Comparison of ENCODE assay signal across 10 cellular contexts in the genomic region with DNA sequence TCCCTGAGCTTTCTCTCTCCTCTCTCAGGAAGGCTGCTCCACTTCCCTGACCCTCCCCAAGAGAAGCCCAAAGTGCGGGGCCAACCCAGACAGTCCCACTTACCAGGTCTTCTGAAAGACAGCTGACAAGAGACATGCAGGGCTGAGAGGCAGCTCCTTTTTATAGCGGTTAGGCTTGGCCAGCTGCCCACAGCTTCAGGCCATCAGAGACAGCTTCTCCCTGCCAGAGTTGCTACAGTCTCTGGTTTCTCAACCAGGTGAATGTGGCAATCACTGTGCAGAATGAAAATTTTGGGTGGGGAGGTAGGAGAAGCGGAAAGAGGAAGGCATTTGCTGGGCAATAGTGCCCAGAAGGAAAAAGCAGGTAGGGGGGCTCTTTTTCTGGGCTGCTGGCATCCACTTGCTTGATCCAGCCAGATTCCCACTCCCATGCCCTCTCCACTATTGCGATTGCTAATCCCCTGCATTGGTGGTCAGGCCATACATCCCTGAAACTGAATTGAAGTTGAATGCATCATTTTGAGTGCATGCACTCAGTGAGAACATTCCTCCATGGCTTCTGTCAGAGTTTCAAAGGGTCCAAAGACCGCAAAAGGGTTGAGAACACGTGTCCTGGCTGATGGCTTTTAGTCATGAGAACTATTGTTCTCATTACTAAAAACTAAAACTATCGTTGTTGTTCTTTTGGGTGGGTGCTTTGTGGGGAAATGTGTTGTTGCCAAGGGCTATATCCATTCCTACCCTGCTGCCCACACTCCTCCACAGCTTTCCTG. TPM values are rescaled to one million over a fixed set of nuclear protein-coding genes. Genes with fewer than 3 reads are reported as not detected.
A peak's percentile ranks its signal among the peaks of the same experiment; 100 is the strongest.
DNase-seq lines count a peak whose midpoint lies in the region; ATAC-seq and TF ChIP-seq lines count a peak whose summit lies in the region.
"Had no signal": no experiment of that assay in that cellular context is flagged by ENCODE, and none has a peak within 500 bp of the region (broad histone marks: within the 10 kb centered on the region; RNA-seq: fewer than 3 reads in every experiment).

A gene (minus strand): TSS at position 136 of the 773 bp plus-strand sequence. CDS start 538 bp downstream, outside the sequence.

- H3K9me3 ChIP-seq in breast epithelium (no peaks in the 10 kb centered on the region), lower lobe of right lung (no peaks in the 10 kb centered on the region), upper lobe of left lung (no peaks in the 10 kb centered on the region)

- H3K27me3 ChIP-seq in breast epithelium (peaks cover 0 to 4% of the 10 kb centered on the region in 2 donors), lower lobe of right lung (ENCODE audit: low read depth) (peaks cover 7% of the 10 kb centered on the region), upper lobe of left lung (no peaks in the 10 kb centered on the region)

- no peak within 1 kb of the TSS for H3K27ac Mint-ChIP-seq in activated CD4-positive, alpha-beta T cell treated with anti-CD3 and anti-CD28 coated beads, Interleukin-2, amount 10 ng/mL, durations not matched to agents 7 days and 5 days

- no peak for TF ChIP-seq POLR2A in breast epithelium (IDR thresholded peaks at IDR 0.05)
- peak in 1 of 4 donors; percentile 56 for TF ChIP-seq POLR2A in upper lobe of left lung (IDR thresholded peaks at IDR 0.05)

- DNase-seq in NCI-H226 (peak; percentile 44), breast epithelium (ENCODE audit: low spot score in 2 of 2) (peak; percentile 63), lower lobe of right lung (peak; percentile 86), upper lobe of left lung (peak in 1 of 2 donors; percentile 84), AG20443 (ENCODE audit: low spot score) (no peak)
- DNase-seq in activated CD4-positive, alpha-beta T cell treated with anti-CD3 and anti-CD28 coated beads, Interleukin-2, amount 10 ng/mL, durations not matched to agents 7 days and 5 days: no peak
- DNase-seq in activated naive CD4-positive, alpha-beta T cell treated with anti-CD3 and anti-CD28 coated beads, Interleukin-2, amount 50 U/mL, for 16 hours: no peak
- DNase-seq: activated T-cell treated with anti-CD3 and anti-CD28 coated beads, Interleukin-2, amount 50 U/mL, for 48 hours; stimulated activated CD4-positive, alpha-beta T cell treated with anti-CD3 and anti-CD28 coated beads, Interleukin-4, amount 100 ng/mL, for 1 hour had no signal

- no peak within 1 kb of the TSS for H3K27ac ChIP-seq in breast epithelium
- peak within 1 kb of the TSS; percentile 24 for H3K27ac ChIP-seq in lower lobe of right lung
- peak within 1 kb of the TSS; percentile 73 to 81 (median 80) for H3K27ac ChIP-seq in upper lobe of left lung

- CTCF ChIA-PET in activated CD4-positive, alpha-beta T cell treated with anti-CD3 and anti-CD28 coated beads, Interleukin-2, amount 10 ng/mL, durations not matched to agents 7 days and 5 days (lab: Charles Lee): interaction anchor here (0.9 kb wide), 1 partner anchor 14 kb away, joined by 3 read pairs; no protein-coding TSS in a partner anchor

- peaks cover 8% of the 10 kb centered on the region for H3K27me3 Mint-ChIP-seq in activated CD4-positive, alpha-beta T cell treated with anti-CD3 and anti-CD28 coated beads, Interleukin-2, amount 10 ng/mL, durations not matched to agents 7 days and 5 days

- peak; percentile 62 to 65 for ATAC-seq in lower lobe of right lung
- ATAC-seq in upper lobe of left lung (ENCODE audit: low FRiP score in 2 of 2): peak; percentile 63 to 65

- POLR2A ChIA-PET in activated CD4-positive, alpha-beta T cell treated with anti-CD3 and anti-CD28 coated beads, Interleukin-2, amount 10 ng/mL, durations not matched to agents 7 days and 5 days (lab: Charles Lee): no interaction called here

- H3K9me3 Mint-ChIP-seq in activated CD4-positive, alpha-beta T cell treated with anti-CD3 and anti-CD28 coated beads, Interleukin-2, amount 10 ng/mL, durations not matched to agents 7 days and 5 days: no peaks in the 10 kb centered on the region

- peak in 1 of 4 donors; percentile 46 for TF ChIP-seq EP300 in upper lobe of left lung (IDR thresholded peaks at IDR 0.05)

- no peaks in the 10 kb centered on the region for H3K36me3 ChIP-seq in breast epithelium
- no peaks in the 10 kb centered on the region for H3K36me3 ChIP-seq in lower lobe of right lung
- no peaks in the 10 kb centered on the region for H3K36me3 ChIP-seq in upper lobe of left lung

- H3K36me3 Mint-ChIP-seq in activated CD4-positive, alpha-beta T cell treated with anti-CD3 and anti-CD28 coated beads, Interleukin-2, amount 10 ng/mL, durations not matched to agents 7 days and 5 days (ENCODE audit: low read depth): no peaks in the 10 kb centered on the region

- peaks cover 11% of the 10 kb centered on the region for H3K4me1 Mint-ChIP-seq in activated CD4-positive, alpha-beta T cell treated with anti-CD3 and anti-CD28 coated beads, Interleukin-2, amount 10 ng/mL, durations not matched to agents 7 days and 5 days

- TF ChIP-seq CTCF in breast epithelium (IDR thresholded peaks at IDR 0.05) (no peak), lower lobe of right lung (IDR thresholded peaks at IDR 0.05) (no peak), upper lobe of left lung (IDR thresholded peaks at IDR 0.05) (no peak)

- WGBS in upper lobe of left lung, 2 donors: 61 to 62% methylated on average over 7 of the region's 7 CpGs

- H3K4me3 ChIP-seq in breast epithelium (no peak within 1 kb of the TSS), lower lobe of right lung (peak within 1 kb of the TSS; percentile 39), upper lobe of left lung (peak within 1 kb of the TSS in 3 of 4 donors; percentile 20 to 40 (median 23))

- intact Hi-C loops in breast epithelium (cut with DNase I; ENCODE audit: low total_unique reads): no loop called here
- intact Hi-C loops in lower lobe of right lung (cut with DNase I): no loop called here

- no peaks in the 10 kb centered on the region for H3K4me1 ChIP-seq in breast epithelium
- H3K4me1 ChIP-seq in lower lobe of right lung: peaks cover 9% of the 10 kb centered on the region
- H3K4me1 ChIP-seq in upper lobe of left lung: peaks cover 0 to 5% (median 0%) of the 10 kb centered on the region in 4 donors

- H3K4me3 Mint-ChIP-seq in activated CD4-positive, alpha-beta T cell treated with anti-CD3 and anti-CD28 coated beads, Interleukin-2, amount 10 ng/mL, durations not matched to agents 7 days and 5 days: no peak within 1 kb of the TSS

RNA-seq across cellular contexts. Expression of the gene that starts here (rescaled TPM):
- total RNA-seq in breast epithelium (10 to 100 TPM; 13.1 to 37.4 (median 26.5) TPM), lower lobe of right lung (622 TPM), upper lobe of left lung (100 to 1,000 TPM in 4 of 6 donors, 10 to 100 TPM in 2; 49.2 to 842 (median 194) TPM)
- total RNA-seq in activated CD4-positive, alpha-beta T cell treated with anti-CD3 and anti-CD28 coated beads, Interleukin-2, amount 10 ng/mL, durations not matched to agents 7 days and 5 days: not detected
- total RNA-seq: T-helper 1 cell treated with Interleukin-12 subunit alpha and Interleukin-12 subunit beta and Interleukin-4 antibody, amounts not matched to agents 30 ng/mL and 1 ng/mL, for 36 hours had no signal

Comparison
In these comparisons a context has a peak if more than half of its experiments do, and no peak if none do; other contexts are left out.
1. RNA of the gene that starts here (total RNA-seq): 622 TPM in lower lobe of right lung (single experiment), 49.2 to 842 TPM in upper lobe of left lung and 13.1 to 37.4 TPM in breast epithelium; not detected in activated CD4-positive, alpha-beta T cell treated with anti-CD3 and anti-CD28 coated beads, Interleukin-2, amount 10 ng/mL, durations not matched to agents 7 days and 5 days; every median in the first group is over 10 times any median in the second.
2. DNase-seq: peak in NCI-H226 (single experiment), breast epithelium (2 of 2) and lower lobe of right lung (single experiment); none in AG20443 (single experiment), activated CD4-positive, alpha-beta T cell treated with anti-CD3 and anti-CD28 coated beads, Interleukin-2, amount 10 ng/mL, durations not matched to agents 7 days and 5 days (single experiment) and activated naive CD4-positive, alpha-beta T cell treated with anti-CD3 and anti-CD28 coated beads, Interleukin-2, amount 50 U/mL, for 16 hours (single experiment).
3. H3K27ac ChIP-seq: peak in lower lobe of right lung (single experiment) and upper lobe of left lung (4 of 4); none in breast epithelium (0 of 2).
4. H3K4me3 ChIP-seq: peak in lower lobe of right lung (single experiment) and upper lobe of left lung (3 of 4); none in breast epithelium (0 of 3).